In the genomic region with DNA sequence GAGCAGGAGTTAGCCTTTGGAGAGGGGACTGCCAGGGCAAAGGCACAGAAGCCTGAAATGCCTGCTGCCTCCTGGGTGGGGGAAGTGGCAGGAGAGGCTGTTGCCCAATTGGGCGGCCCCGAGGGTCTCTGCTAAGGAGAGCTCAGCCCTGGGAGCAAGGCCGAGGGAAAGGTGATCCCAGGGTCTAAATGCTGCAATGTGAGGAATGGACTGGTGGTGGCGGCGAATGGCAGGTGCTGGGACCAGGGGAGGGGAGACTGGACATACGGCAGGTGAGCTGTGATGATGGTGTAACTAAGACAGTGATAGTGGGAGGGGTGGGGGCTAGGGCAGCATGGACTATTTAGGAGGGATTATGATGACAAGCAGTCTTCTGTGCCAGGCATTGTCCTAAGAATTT, we compare ENCODE assay signal across 19 cellular contexts.
DNase-seq lines count a peak whose midpoint lies in the region; TF ChIP-seq lines count a peak whose summit lies in the region.
"Had no signal": no experiment of that assay in that cellular context is flagged by ENCODE, and none has a peak within 500 bp of the region (broad histone marks: within the 10 kb centered on the region; RNA-seq: fewer than 3 reads in every experiment).

No MANE protein-coding gene starts in this region.

- no peak overlapping the region for H2BK12ac ChIP-seq in H9 (ENCODE audit: insufficient read length, low read depth, low read length)

- no peak overlapping the region for H2AK5ac ChIP-seq in H9 (ENCODE audit: insufficient read length, low read length)

- peaks cover 0 to 4% (median 0%) of the 10 kb centered on the region in 3 experiments; a peak in 2 of 7 replicates for H3K36me3 Mint-ChIP-seq in H9 (ENCODE audit: insufficient read depth in 1 of 3, low read depth in 3 of 3)
- H3K36me3 Mint-ChIP-seq in nephron progenitor cell (ENCODE audit: low read depth) = no peaks in the 10 kb centered on the region
- H3K36me3 Mint-ChIP-seq in MCF 10A (ENCODE audit: insufficient read depth, unreplicated experiment) = no peaks in the 10 kb centered on the region
- H3K36me3 Mint-ChIP-seq: IgD-negative memory B cell had no signal

- POLR2A ChIA-PET in MCF 10A (lab: Yijun Ruan, JAX) = no interaction called here
- POLR2A ChIA-PET in RWPE1 (lab: Yijun Ruan, JAX; ENCODE audit: low non-redundant PET) = no interaction called here

- H3K79me2 ChIP-seq in H9 (ENCODE audit: insufficient read depth, low read length) = no peaks in the 10 kb centered on the region

- H3K4me3 Mint-ChIP-seq in H9 (no peak overlapping the region), nephron progenitor cell (no peak overlapping the region), MCF 10A (ENCODE audit: unreplicated experiment) (no peak overlapping the region)
- H3K4me3 Mint-ChIP-seq: IgD-negative memory B cell had no signal

- H2BK15ac ChIP-seq in H9 (ENCODE audit: low read depth, low read length) = no peak overlapping the region

- no peaks in the 10 kb centered on the region for H3K4me1 ChIP-seq in H9 (ENCODE audit: insufficient read depth, low read length)

- H3K9me3 Mint-ChIP-seq in H9 (no peaks in the 10 kb centered on the region), nephron progenitor cell (no peaks in the 10 kb centered on the region), MCF 10A (ENCODE audit: unreplicated experiment) (no peaks in the 10 kb centered on the region)
- H3K9me3 Mint-ChIP-seq: IgD-negative memory B cell had no signal

- H3K9ac ChIP-seq in H9 (ENCODE audit: extremely low read depth, insufficient read length, low read length) = no peak overlapping the region
- H3K9ac ChIP-seq: GM23248 had no signal

- H3K27ac ChIP-seq in H9 (ENCODE audit: insufficient read length, low read depth, low read length) (no peak overlapping the region), brain microvascular endothelial cell (no peak overlapping the region), RWPE1 (no peak overlapping the region)
- H3K27ac ChIP-seq: GM23248, neutrophil had no signal

- no peaks in the 10 kb centered on the region for H3K23me2 ChIP-seq in H9 (ENCODE audit: insufficient read length, low read depth, low read length, poor library complexity, severe bottlenecking)

- no peak overlapping the region for H3K14ac ChIP-seq in H9 (ENCODE audit: insufficient read depth, low read length)

- H3K27me3 ChIP-seq in H9 (ENCODE audit: insufficient read depth, low read length) (no peaks in the 10 kb centered on the region), brain microvascular endothelial cell (replicated peaks) (no peaks in the 10 kb centered on the region)
- H3K27me3 ChIP-seq: neutrophil had no signal

- no peak overlapping the region for H3K4me2 ChIP-seq in H9 (ENCODE audit: insufficient read depth, insufficient read length, low read length)

- no peak overlapping the region for H3K23ac ChIP-seq in H9 (ENCODE audit: insufficient read length, low read depth, low read length)

- no peak overlapping the region for H2BK20ac ChIP-seq in H9 (ENCODE audit: low read depth, low read length, poor library complexity, severe bottlenecking)

- H3K27me3 Mint-ChIP-seq in H9 (ENCODE audit: low read depth) (peaks cover 2% of the 10 kb centered on the region; the same call in 1 of the 2 replicates), nephron progenitor cell (ENCODE audit: low read depth, poor library complexity) (peaks cover 18% of the 10 kb centered on the region), MCF 10A (ENCODE audit: insufficient read depth, unreplicated experiment) (no peaks in the 10 kb centered on the region)

- H2BK120ac ChIP-seq in H9 (ENCODE audit: low read depth, low read length, poor library complexity, severe bottlenecking) = no peak overlapping the region

- CTCF ChIA-PET in MCF 10A (lab: Yijun Ruan, JAX) (interaction anchor here (0.6 to 1.3 kb wide), 3 partner anchors 16 to 1243 kb away, joined by 3 to 4 read pairs (median 4); no protein-coding TSS in a partner anchor), RWPE1 (lab: Yijun Ruan, JAX) (no interaction called here)

- H3K56ac ChIP-seq in H9 (ENCODE audit: insufficient read length, low read depth, low read length) = no peak overlapping the region

- no CpG with 5 or more reads among the region's 6 CpGs for WGBS in H9 (ENCODE audit: extremely low coverage, insufficient read length, low lambda C conversion rate)

- BruUV-seq in MCF 10A (replicated peaks; lab: Mats Ljungman, UMichigan) = no TSS peak

- H4K8ac ChIP-seq in H9 (replicated peaks; ENCODE audit: insufficient read length, low read depth, low read length) = no peak overlapping the region

- H3K4me3 ChIP-seq in brain microvascular endothelial cell (ENCODE audit: low read depth, low read length) = no peak overlapping the region
- H3K4me3 ChIP-seq: GM23248 had no signal

- in situ Hi-C loops in brain microvascular endothelial cell (cut with HindIII; ENCODE audit: low pct_ligation_motif_present, low sequenced_read_pairs) = no loop called here

- no peak overlapping the region for H3K18ac ChIP-seq in H9 (ENCODE audit: insufficient read length, low read depth, low read length)

- H2BK5ac ChIP-seq in H9 (ENCODE audit: insufficient read length, low read length) = no peak overlapping the region

- H3K4ac ChIP-seq in H9 (ENCODE audit: low read depth, low read length) = no peak overlapping the region

- H3K27ac Mint-ChIP-seq in H9 (no peak overlapping the region), nephron progenitor cell (peak overlapping the region; percentile 24), MCF 10A (ENCODE audit: low read depth, unreplicated experiment) (no peak overlapping the region)

- H3T11ph ChIP-seq in H9 (ENCODE audit: low read length) = no peak overlapping the region

- H3K36me3 ChIP-seq in brain microvascular endothelial cell (replicated peaks) = peaks cover 4% of the 10 kb centered on the region

- no peaks in the 10 kb centered on the region for H3K79me1 ChIP-seq in H9 (ENCODE audit: insufficient read depth, low read depth, low read length, poor library complexity, severe bottlenecking)

- TF ChIP-seq CTCF in H9 (conservative IDR thresholded peaks at IDR 0.05) (peak; percentile 39), brain microvascular endothelial cell (IDR thresholded peaks at IDR 0.05; ENCODE audit: low read depth, low read length, missing control alignments) (peak; percentile 1), nephron progenitor cell (IDR thresholded peaks at IDR 0.05) (no peak), MCF 10A (IDR thresholded peaks at IDR 0.05; ENCODE audit: unreplicated experiment) (no peak), RWPE1 (conservative IDR thresholded peaks at IDR 0.05; ENCODE audit: low read depth) (no peak)

- peaks cover 11 to 20% of the 10 kb centered on the region in 2 experiments; a peak in 3 of 4 replicates for H3K4me1 Mint-ChIP-seq in H9
- H3K4me1 Mint-ChIP-seq in nephron progenitor cell = peaks cover 55% of the 10 kb centered on the region
- H3K4me1 Mint-ChIP-seq in MCF 10A (ENCODE audit: insufficient read depth, unreplicated experiment) = no peaks in the 10 kb centered on the region
- H3K4me1 Mint-ChIP-seq: IgD-negative memory B cell had no signal

- no peak overlapping the region for H4K5ac ChIP-seq in H9 (ENCODE audit: insufficient read length, low read depth, low read length)

- H2AFZ ChIP-seq in H9 (ENCODE audit: low read length) = no peak overlapping the region
- H2AFZ ChIP-seq: GM23248 had no signal

- DNase-seq in DMS53 (lab: John Stamatoyannopoulos, UW) (peak; percentile 29), DMS53 treated with DMSO at 0.1 percent for 48 hours (lab: John Stamatoyannopoulos, UW; ENCODE audit: unreplicated experiment) (no peak), H9 (peak; percentile 53), brain microvascular endothelial cell (no peak), nephron progenitor cell (no peak), MCF 10A (ENCODE audit: unreplicated experiment) (no peak), RWPE1 (ENCODE audit: low spot score) (no peak), NCI-H2196 treated with DMSO at 0.1 percent for 48 hours (lab: John Stamatoyannopoulos, UW; ENCODE audit: unreplicated experiment) (no peak)
- DNase-seq: activated CD4-positive, alpha-beta T cell treated with anti-CD3 and anti-CD28 coated beads for 4 hours; activated CD8-positive, alpha-beta memory T cell treated with anti-CD3 and anti-CD28 coated beads for 24 hours; activated effector memory CD4-positive, alpha-beta T cell treated with anti-CD3 and anti-CD28 coated beads, Interleukin-2, amount 50 U/mL, for 16 hours; EL; GM23248; NCI-H1105; NCI-H2029; NCI-H69; stimulated activated naive CD4-positive, alpha-beta T cell treated with Interleukin-2 at 50 U/mL for 16 hours had no signal

- intact Hi-C loops in MCF 10A (cut with micrococcal nuclease) = no loop called here

- H4K91ac ChIP-seq in H9 (ENCODE audit: insufficient read length, low read depth, low read length) = no peak overlapping the region

- H3K9me3 ChIP-seq in H9 (ENCODE audit: control insufficient read depth, low read depth, low read length) = no peaks in the 10 kb centered on the region
- H3K9me3 ChIP-seq: neutrophil had no signal

- H4K20me1 ChIP-seq in H9 (ENCODE audit: control insufficient read depth, insufficient read depth, insufficient read length) = no peaks in the 10 kb centered on the region

Comparison
In these comparisons a context has a peak if more than half of its experiments do, and no peak if none do; other contexts are left out.
1. DNase-seq: peak in DMS53 (single experiment) and H9 (single experiment); none in DMS53 treated with DMSO at 0.1 percent for 48 hours (single experiment), brain microvascular endothelial cell (single experiment), nephron progenitor cell (single experiment), MCF 10A (single experiment), RWPE1 (single experiment) and NCI-H2196 treated with DMSO at 0.1 percent for 48 hours (single experiment).
2. CTCF ChIP-seq: peak in H9 (single experiment) and brain microvascular endothelial cell (single experiment); none in nephron progenitor cell (single experiment), MCF 10A (single experiment) and RWPE1 (single experiment).